Comparison of ENCODE assay signal across 8 cellular contexts in the genomic region with DNA sequence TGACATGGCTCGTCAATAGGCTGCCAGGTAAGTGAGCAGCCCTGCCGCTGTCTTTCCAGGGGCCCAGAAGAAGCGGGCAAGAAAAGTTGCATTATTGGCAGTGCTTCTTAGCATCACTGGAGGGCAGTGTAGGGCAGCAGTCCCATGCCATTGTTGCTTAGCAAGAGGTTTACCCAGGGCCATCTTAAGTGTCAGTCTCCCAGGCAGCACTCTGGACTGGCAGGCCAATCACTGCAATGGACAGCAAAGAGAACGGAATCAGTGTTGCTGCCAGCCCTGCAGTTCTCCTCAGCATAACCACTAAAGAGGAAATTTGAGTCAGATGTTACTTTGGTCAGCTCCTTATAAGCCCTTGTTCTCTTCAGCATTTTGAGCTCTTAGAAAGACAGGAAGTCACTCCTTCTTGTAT. TPM values are rescaled to one million over a fixed set of nuclear protein-coding genes. Genes with fewer than 3 reads are reported as not detected.
A peak's percentile ranks its signal among the peaks of the same experiment; 100 is the strongest.
DNase-seq lines count a peak whose midpoint lies in the region; ATAC-seq, FAIRE-seq and TF ChIP-seq lines count a peak whose summit lies in the region.

No MANE protein-coding gene starts in this region.

- peak; percentile 40 for TF ChIP-seq CTCF in A549 (IDR thresholded peaks at IDR 0.05)
- TF ChIP-seq CTCF in GM12864 (IDR thresholded peaks at IDR 0.05; ENCODE audit: low read depth, low read length, missing control alignments): peak; percentile 46
- TF ChIP-seq CTCF in neural cell (IDR thresholded peaks at IDR 0.05; ENCODE audit: poor library complexity, severe bottlenecking): peak; percentile 37

- CTCF ChIA-PET in A549 (lab: Yijun Ruan, JAX): interaction anchor here (0.6 to 5.9 kb wide), 14 partner anchors 9 to 952 kb away, joined by 3 to 90 read pairs (median 4); no protein-coding TSS in a partner anchor

- H3K27me3 ChIP-seq in neural cell (ENCODE audit: insufficient read depth, low read depth, low read length): no peaks in the 10 kb centered on the region

- ATAC-seq in A549 (peak; percentile 75 to 82), esophagus mucosa (peak; percentile 47), HG02610 (IDR thresholded peaks at IDR 0.05; ENCODE audit: unreplicated experiment) (no peak), HG03378 (IDR thresholded peaks at IDR 0.05; ENCODE audit: unreplicated experiment) (no peak)

- DNase-seq in A549 (ENCODE audit: low read depth in 1 of 2, low spot score in 1 of 2): peak; percentile 49 to 80
- no peak for DNase-seq in GM12864 (ENCODE audit: low read depth)
- DNase-seq in SK-MEL-5 (ENCODE audit: low read depth, low spot score): peak; percentile 76
- no peak for DNase-seq in H54 (ENCODE audit: insufficient read length, low spot score)

- in situ Hi-C loops in SK-MEL-5 (cut with HindIII; ENCODE audit: low pct_unique_long_range_greater_than_20kb, low sequenced_read_pairs): no loop called here

- no peak overlapping the region for H3K27ac ChIP-seq in A549
- H3K27ac ChIP-seq in neural cell (ENCODE audit: low read length): no peak overlapping the region

- H2AFZ ChIP-seq in neural cell (ENCODE audit: low read depth, low read length): no peak overlapping the region

- no peaks in the 10 kb centered on the region for H3K4me1 ChIP-seq in A549

- no peaks in the 10 kb centered on the region for H3K9me2 ChIP-seq in neural cell (ENCODE audit: insufficient read depth, low read length)

- no peak for FAIRE-seq in A549 (lab: Jason Lieb, UNC)
- FAIRE-seq in H54 (lab: Jason Lieb, UNC): no peak

- no peak for TF ChIP-seq EP300 in A549 (IDR thresholded peaks at IDR 0.05)
- no peak for TF ChIP-seq EP300 in neural cell (conservative IDR thresholded peaks at IDR 0.05; ENCODE audit: poor library complexity, severe bottlenecking)

- 91% methylated on average over 4 of the region's 4 CpGs for WGBS in A549 (ENCODE audit: missing lambda C conversion rate)

- peaks cover 8% of the 10 kb centered on the region for H3K36me3 ChIP-seq in neural cell (ENCODE audit: insufficient read depth, low read length)

- H3K9me3 ChIP-seq in A549 (no peaks in the 10 kb centered on the region), neural cell (ENCODE audit: low read length) (no peaks in the 10 kb centered on the region)

- H3K4me2 ChIP-seq in A549 (no peak overlapping the region), neural cell (ENCODE audit: low read length) (no peak overlapping the region)

- H3K79me2 ChIP-seq in neural cell (replicated peaks; ENCODE audit: insufficient read depth, low read length): no peaks in the 10 kb centered on the region

- no peaks in the 10 kb centered on the region for H3F3A ChIP-seq in neural cell (ENCODE audit: insufficient read depth, low read length, poor library complexity, severe bottlenecking)

- H3K4me3 ChIP-seq in A549 (no peak overlapping the region), GM12864 (ENCODE audit: low read depth, low read length) (no peak overlapping the region), neural cell (ENCODE audit: low read length) (no peak overlapping the region)

- H3K9ac ChIP-seq in neural cell (ENCODE audit: low read length): no peak overlapping the region

- TF ChIP-seq RAD21 in A549 (conservative IDR thresholded peaks at IDR 0.05 in 1 of 2, IDR thresholded peaks at IDR 0.05 in 1 of 2): peak; percentile 37 to 50; a peak in 4 of 5 replicates
- no peak for TF ChIP-seq RAD21 in neural cell (conservative IDR thresholded peaks at IDR 0.05)

- no peaks in the 10 kb centered on the region for H4K20me1 ChIP-seq in neural cell (ENCODE audit: insufficient read depth)

- TF ChIP-seq POLR2A in A549 (IDR thresholded peaks at IDR 0.05; ENCODE audit: low read length) (no peak), H54 (IDR thresholded peaks at IDR 0.05; ENCODE audit: low read depth, low read length) (no peak)

- POLR2A ChIA-PET in A549 (lab: Yijun Ruan, JAX): interaction anchor here (1.2 kb wide), 1 partner anchor 13 kb away, joined by 7 read pairs; no protein-coding TSS in a partner anchor

TF ChIP-seq in A549, 52 proteins besides CTCF, POLR2A, EP300 and RAD21 (continues in another document):
- TF ChIP-seq, protein P1, sequence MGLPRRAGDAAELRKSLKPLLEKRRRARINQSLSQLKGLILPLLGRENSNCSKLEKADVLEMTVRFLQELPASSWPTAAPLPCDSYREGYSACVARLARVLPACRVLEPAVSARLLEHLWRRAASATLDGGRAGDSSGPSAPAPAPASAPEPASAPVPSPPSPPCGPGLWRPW (IDR thresholded peaks at IDR 0.05): no peak
- TF ChIP-seq NR3C1 (IDR thresholded peaks at IDR 0.05) (no peak), ESRRA (IDR thresholded peaks at IDR 0.05; ENCODE audit: borderline replicate concordance, low read length) (no peak), ZNF302 (CRISPR knock-in tag; IDR thresholded peaks at IDR 0.05) (no peak), MAFK (IDR thresholded peaks at IDR 0.05; ENCODE audit: partially characterized antibody) (peak; percentile 15), PHF8 (IDR thresholded peaks at IDR 0.05; ENCODE audit: borderline replicate concordance, low read depth) (no peak), KDM1A (IDR thresholded peaks at IDR 0.05; ENCODE audit: low read depth) (no peak)
- TF ChIP-seq, protein P2, sequence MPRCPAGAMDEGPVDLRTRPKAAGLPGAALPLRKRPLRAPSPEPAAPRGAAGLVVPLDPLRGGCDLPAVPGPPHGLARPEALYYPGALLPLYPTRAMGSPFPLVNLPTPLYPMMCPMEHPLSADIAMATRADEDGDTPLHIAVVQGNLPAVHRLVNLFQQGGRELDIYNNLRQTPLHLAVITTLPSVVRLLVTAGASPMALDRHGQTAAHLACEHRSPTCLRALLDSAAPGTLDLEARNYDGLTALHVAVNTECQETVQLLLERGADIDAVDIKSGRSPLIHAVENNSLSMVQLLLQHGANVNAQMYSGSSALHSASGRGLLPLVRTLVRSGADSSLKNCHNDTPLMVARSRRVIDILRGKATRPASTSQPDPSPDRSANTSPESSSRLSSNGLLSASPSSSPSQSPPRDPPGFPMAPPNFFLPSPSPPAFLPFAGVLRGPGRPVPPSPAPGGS (IDR thresholded peaks at IDR 0.05): no peak

TF ChIP-seq in neural cell, 6 proteins besides CTCF, POLR2A, EP300 and RAD21 (continues in another document):
- TF ChIP-seq POLR2AphosphoS5 (IDR thresholded peaks at IDR 0.05) (no peak), EZH2 (IDR thresholded peaks at IDR 0.05; ENCODE audit: borderline replicate concordance, insufficient read depth, low read length, poor library complexity, severe bottlenecking) (no peak), SMC3 (conservative IDR thresholded peaks at IDR 0.05; ENCODE audit: poor library complexity) (no peak), MXI1 (conservative IDR thresholded peaks at IDR 0.05; ENCODE audit: poor library complexity, severe bottlenecking) (no peak)

RNA-seq across cellular contexts. Expression of a gene that starts 13.4 kb away (rescaled TPM):
- 20.1 and 20.5 TPM in 2 replicates for polyA plus RNA-seq in A549 (2011; rRNA removed)
- polyA plus RNA-seq in A549 (2012; cell fraction: cytosol; rRNA removed): 45.9 and 64.0 TPM in 2 replicates
- polyA plus RNA-seq in A549 (2012; cell fraction: nucleus; rRNA removed): 135 and 175 TPM in 2 replicates
- 27.0 to 29.7 TPM (median 29.5 TPM) in 3 replicates for polyA plus RNA-seq in A549 (2017; fragmentation: RNase III; extraction: RNeasy Plus Mini Kit Qiagen cat#74134 plus additional on column Dnase treatment)
- polyA minus RNA-seq in A549 (2011; rRNA and poly(A)+ RNA removed): 64.2 and 65.8 TPM in 2 replicates
- 25.0 and 29.6 TPM in 2 replicates for total RNA-seq in SK-MEL-5 (2014; rRNA removed; shearing (Covaris generic))
- polyA plus RNA-seq in SK-MEL-5 (2015; cell fraction: cytosol; rRNA removed): 47.7 and 66.1 TPM in 2 replicates
- 81.7 and 109 TPM in 2 replicates for polyA plus RNA-seq in SK-MEL-5 (2015; cell fraction: nucleus; rRNA removed)
- 61.6 TPM for total RNA-seq in esophagus mucosa
- polyA plus RNA-seq in neural cell: 47.3 and 59.1 TPM in 2 replicates
- polyA minus RNA-seq in neural cell: 60.9 and 68.9 TPM in 2 replicates

RNA-seq across cellular contexts. Expression of a gene that starts 36.3 kb away (rescaled TPM):
- polyA plus RNA-seq in A549 (2011; rRNA removed) (15.4 and 17.0 TPM in 2 replicates), A549 (2017; fragmentation: RNase III; extraction: RNeasy Plus Mini Kit Qiagen cat#74134 plus additional on column Dnase treatment) (22.5 to 24.5 TPM (median 24.2 TPM) in 3 replicates), neural cell (93.5 and 111 TPM in 2 replicates)
- polyA plus RNA-seq in A549 (2012; cell fraction: cytosol; rRNA removed): 43.0 and 51.7 TPM in 2 replicates
- 143 and 169 TPM in 2 replicates for polyA plus RNA-seq in A549 (2012; cell fraction: nucleus; rRNA removed)
- polyA minus RNA-seq in A549 (2011; rRNA and poly(A)+ RNA removed): 20.3 and 34.1 TPM in 2 replicates
- total RNA-seq in SK-MEL-5 (2014; rRNA removed; shearing (Covaris generic)): 16.9 and 17.8 TPM in 2 replicates
- 25.8 and 34.8 TPM in 2 replicates for polyA plus RNA-seq in SK-MEL-5 (2015; cell fraction: cytosol; rRNA removed)
- polyA plus RNA-seq in SK-MEL-5 (2015; cell fraction: nucleus; rRNA removed): 154 and 166 TPM in 2 replicates
- 45.2 TPM for total RNA-seq in esophagus mucosa
- polyA minus RNA-seq in neural cell: 48.3 and 59.2 TPM in 2 replicates

RNA-seq across cellular contexts. Expression of a gene that starts 50.5 kb away (rescaled TPM):
- 13.7 and 13.9 TPM in 2 replicates for polyA plus RNA-seq in A549 (2011; rRNA removed)
- 16.4 and 20.2 TPM in 2 replicates for polyA plus RNA-seq in A549 (2012; cell fraction: cytosol; rRNA removed)
- 66.0 and 81.7 TPM in 2 replicates for polyA plus RNA-seq in A549 (2012; cell fraction: nucleus; rRNA removed)
- polyA plus RNA-seq in A549 (2017; fragmentation: RNase III; extraction: RNeasy Plus Mini Kit Qiagen cat#74134 plus additional on column Dnase treatment): 18.6 to 24.1 TPM (median 23.8 TPM) in 3 replicates
- 11.2 TPM in 2 replicates for polyA minus RNA-seq in A549 (2011; rRNA and poly(A)+ RNA removed)
- total RNA-seq in SK-MEL-5 (2014; rRNA removed; shearing (Covaris generic)): 3.8 and 5.9 TPM in 2 replicates
- 11.4 and 14.1 TPM in 2 replicates for polyA plus RNA-seq in SK-MEL-5 (2015; cell fraction: cytosol; rRNA removed)
- 49.6 and 63.5 TPM in 2 replicates for polyA plus RNA-seq in SK-MEL-5 (2015; cell fraction: nucleus; rRNA removed)
- 78.4 TPM for total RNA-seq in esophagus mucosa
- polyA plus RNA-seq in neural cell: 0.89 and 1.4 TPM in 2 replicates
- 3.4 TPM in 1 of 2 replicates, not detected in the other for polyA minus RNA-seq in neural cell

Comparison
In these comparisons a context has a peak if more than half of its experiments do, and no peak if none do; other contexts are left out.
1. ATAC-seq: peak in A549 (2 of 2) and esophagus mucosa (single experiment); none in HG02610 (single experiment) and HG03378 (single experiment).
2. DNase-seq: peak in A549 (2 of 2) and SK-MEL-5 (single experiment); none in GM12864 (single experiment) and H54 (single experiment).
3. RNA of a gene that starts 50.5 kb away (total RNA-seq): 78.4 TPM in esophagus mucosa (single experiment); 3.8 to 5.9 TPM in SK-MEL-5; every median in the first group is over 10 times any median in the second.
4. Peak in every context shown above with its lines, with median percentiles within 50 percentile points of each other: CTCF ChIP-seq.